17 cellular contexts compared by ENCODE assay signal in genomic region chr1:89351622-89352311, GRCh38. TPM values are rescaled to one million over a fixed set of nuclear protein-coding genes. Genes with fewer than 3 reads are reported as not detected.
DNase-seq lines count a peak whose midpoint lies in the region; ATAC-seq and TF ChIP-seq lines count a peak whose summit lies in the region.
"Had no signal": no experiment of that assay in that cellular context is flagged by ENCODE, and none has a peak within 500 bp of the region (broad histone marks: within the 10 kb centered on the region; RNA-seq: fewer than 3 reads in every experiment).

No MANE protein-coding gene starts in this region.

- H3K27ac ChIP-seq in breast epithelium (no peak overlapping the region), upper lobe of left lung (peak overlapping the region in 3 of 4 donors; percentile 1 to 63 (median 4))
- H3K27ac ChIP-seq: ovary had no signal

- H3K4me1 ChIP-seq in breast epithelium (no peaks in the 10 kb centered on the region), upper lobe of left lung (no peaks in the 10 kb centered on the region)

- no peak for TF ChIP-seq EP300 in upper lobe of left lung (IDR thresholded peaks at IDR 0.05)

- no TSS peak for BruUV-seq in MCF 10A (replicated peaks; lab: Mats Ljungman, UMichigan)

- DNase-seq in MCF 10A (ENCODE audit: unreplicated experiment) (peak; percentile 16), breast epithelium (ENCODE audit: low spot score in 2 of 2) (no peak), NCI-H2029 treated with DMSO at 0.1 percent for 48 hours (lab: John Stamatoyannopoulos, UW) (peak; percentile 45), epithelial cell of esophagus (ENCODE audit: low read depth) (peak; percentile 39), upper lobe of left lung (no peak), NCI-H2196 (lab: John Stamatoyannopoulos, UW; ENCODE audit: unreplicated experiment) (no peak), pons (ENCODE audit: low spot score) (no peak), iPS-NIHi7 (ENCODE audit: extremely low spot score) (no peak)
- DNase-seq: activated naive CD8-positive, alpha-beta T cell treated with anti-CD3 and anti-CD28 coated beads, Interleukin-2, amount 10 ng/mL, durations not matched to agents 7 days and 5 days; activated T-cell treated with anti-CD3 and anti-CD28 coated beads, Interleukin-2, amount 50 U/mL, for 24 hours; Caco-2; H7; NCI-H1092; NCI-H2171; ovary; stimulated activated CD4-positive, alpha-beta T cell treated with anti-CD3 and anti-CD28 coated beads, Interleukin-1b, Interleukin-23, amount 100 ng/mL, for 48 hours had no signal

- H3K4me3 Mint-ChIP-seq in MCF 10A (ENCODE audit: unreplicated experiment): no peak overlapping the region
- H3K4me3 Mint-ChIP-seq: activated naive CD8-positive, alpha-beta T cell treated with anti-CD3 and anti-CD28 coated beads, Interleukin-2, amount 10 ng/mL, durations not matched to agents 7 days and 5 days; activated T-cell treated with anti-CD3 and anti-CD28 coated beads, Interleukin-2, amount 50 U/mL, for 24 hours had no signal

- no peaks in the 10 kb centered on the region for H3K36me3 Mint-ChIP-seq in MCF 10A (ENCODE audit: insufficient read depth, unreplicated experiment)

- ATAC-seq in upper lobe of left lung (ENCODE audit: low FRiP score in 2 of 2): peak; percentile 66 to 87
- ATAC-seq: Panc1 had no signal

- no peak overlapping the region for H3K27ac Mint-ChIP-seq in MCF 10A (ENCODE audit: low read depth, unreplicated experiment)
- H3K27ac Mint-ChIP-seq: activated naive CD8-positive, alpha-beta T cell treated with anti-CD3 and anti-CD28 coated beads, Interleukin-2, amount 10 ng/mL, durations not matched to agents 7 days and 5 days; activated T-cell treated with anti-CD3 and anti-CD28 coated beads, Interleukin-2, amount 50 U/mL, for 24 hours had no signal

- H3K9me3 ChIP-seq in breast epithelium (no peaks in the 10 kb centered on the region), upper lobe of left lung (no peaks in the 10 kb centered on the region)
- H3K9me3 ChIP-seq: Caco-2, ovary had no signal

- H3K4me1 Mint-ChIP-seq in MCF 10A (ENCODE audit: insufficient read depth, unreplicated experiment): no peaks in the 10 kb centered on the region

- no peak overlapping the region for H3K4me3 ChIP-seq in breast epithelium
- H3K4me3 ChIP-seq in epithelial cell of esophagus (ENCODE audit: low read length): no peak overlapping the region
- no peak overlapping the region for H3K4me3 ChIP-seq in upper lobe of left lung
- H3K4me3 ChIP-seq: ovary had no signal

- POLR2A ChIA-PET in MCF 10A (lab: Yijun Ruan, JAX): no interaction called here

- 67 to 70% methylated on average over 1 of the region's 1 CpG for WGBS in upper lobe of left lung, 2 donors

- no peak for TF ChIP-seq CTCF in MCF 10A (IDR thresholded peaks at IDR 0.05; ENCODE audit: unreplicated experiment)
- no peak for TF ChIP-seq CTCF in breast epithelium (IDR thresholded peaks at IDR 0.05)
- no peak for TF ChIP-seq CTCF in epithelial cell of esophagus (IDR thresholded peaks at IDR 0.05; ENCODE audit: insufficient read depth, low read depth, low read length, missing control alignments)
- TF ChIP-seq CTCF in upper lobe of left lung (IDR thresholded peaks at IDR 0.05): no peak

- no peaks in the 10 kb centered on the region for H3K27me3 Mint-ChIP-seq in MCF 10A (ENCODE audit: insufficient read depth, unreplicated experiment)
- H3K27me3 Mint-ChIP-seq: activated naive CD8-positive, alpha-beta T cell treated with anti-CD3 and anti-CD28 coated beads, Interleukin-2, amount 10 ng/mL, durations not matched to agents 7 days and 5 days; activated T-cell treated with anti-CD3 and anti-CD28 coated beads, Interleukin-2, amount 50 U/mL, for 24 hours had no signal

- TF ChIP-seq POLR2A in breast epithelium (IDR thresholded peaks at IDR 0.05) (no peak), upper lobe of left lung (IDR thresholded peaks at IDR 0.05) (no peak)

- H3K36me3 ChIP-seq in breast epithelium (no peaks in the 10 kb centered on the region), upper lobe of left lung (no peaks in the 10 kb centered on the region)
- H3K36me3 ChIP-seq: ovary had no signal

- no peaks in the 10 kb centered on the region for H3K9me3 Mint-ChIP-seq in MCF 10A (ENCODE audit: unreplicated experiment)
- H3K9me3 Mint-ChIP-seq: activated T-cell treated with anti-CD3 and anti-CD28 coated beads, Interleukin-2, amount 50 U/mL, for 24 hours had no signal

- H3K27me3 ChIP-seq in breast epithelium (no peaks in the 10 kb centered on the region), upper lobe of left lung (no peaks in the 10 kb centered on the region)
- H3K27me3 ChIP-seq: ovary had no signal

- CTCF ChIA-PET in MCF 10A (lab: Yijun Ruan, JAX): interaction anchor here (1.3 to 1.4 kb wide), 2 partner anchors 266 to 378 kb away, joined by 3 to 4 read pairs; no protein-coding TSS in a partner anchor

- intact Hi-C loops in MCF 10A (cut with micrococcal nuclease): no loop called here
- intact Hi-C loops in breast epithelium (cut with DNase I; ENCODE audit: low total_unique reads): no loop called here

RNA-seq across cellular contexts. Expression of gene GBP6, which starts 12.1 kb away (rescaled TPM):
- not detected in 2 replicates for total RNA-seq in MCF 10A (2022)
- total RNA-seq in breast epithelium: under 1 TPM in 1 of 3 donors, not detected in 2; 0.44 TPM
- total RNA-seq in upper lobe of left lung: 1 to 10 TPM in 2 of 6 donors, under 1 TPM in 4; 0.30 to 3.8 (median 0.73) TPM
- total RNA-seq: Caco-2, H7 had no signal

Comparison
In these comparisons a context has a peak if more than half of its experiments do, and no peak if none do; other contexts are left out.
1. DNase-seq: peak in MCF 10A (single experiment), NCI-H2029 treated with DMSO at 0.1 percent for 48 hours (single experiment) and epithelial cell of esophagus (single experiment); none in breast epithelium (0 of 2), upper lobe of left lung (0 of 2), NCI-H2196 (single experiment), pons (single experiment) and iPS-NIHi7 (single experiment).
2. H3K27ac ChIP-seq: peak in upper lobe of left lung (3 of 4); none in breast epithelium (0 of 2).